In genomic region chr6:56324396-56324795, GRCh38 we compare ENCODE assay signal across 23 cellular contexts.
"Had no signal": no experiment of that assay in that cellular context is flagged by ENCODE, and none has a peak within 500 bp of the region (broad histone marks: within the 10 kb centered on the region; RNA-seq: fewer than 3 reads in every experiment).

No MANE protein-coding gene starts in this region.

- H3K27ac Mint-ChIP-seq: activated CD8-positive, alpha-beta T cell treated with anti-CD3 and anti-CD28 coated beads for 36 hours; activated naive CD8-positive, alpha-beta T cell; activated T-cell treated with anti-CD3 and anti-CD28 coated beads, Interleukin-2, amount 50 U/mL, for 72 hours had no signal

- ATAC-seq: activated CD8-positive, alpha-beta T cell treated with anti-CD3 and anti-CD28 coated beads for 36 hours had no signal

- H3K36me3 Mint-ChIP-seq: activated naive CD8-positive, alpha-beta T cell had no signal

- H3K4me3 Mint-ChIP-seq: activated CD8-positive, alpha-beta T cell treated with anti-CD3 and anti-CD28 coated beads for 36 hours; activated naive CD8-positive, alpha-beta T cell; activated T-cell treated with anti-CD3 and anti-CD28 coated beads, Interleukin-2, amount 50 U/mL, for 72 hours had no signal

- H3K9me3 Mint-ChIP-seq: activated T-cell treated with anti-CD3 and anti-CD28 coated beads, Interleukin-2, amount 50 U/mL, for 72 hours had no signal

- DNase-seq: activated CD4-positive, alpha-beta T cell treated with anti-CD3 and anti-CD28 coated beads, Interleukin-2, amount 50 U/mL, for 1 hour; activated CD4-positive, CD25-positive, alpha-beta regulatory T cell; activated CD8-positive, alpha-beta memory T cell treated with anti-CD3 and anti-CD28 coated beads, Interleukin-2, amount 50 U/mL, for 4 hours; activated CD8-positive, alpha-beta T cell treated with anti-CD3 and anti-CD28 coated beads for 36 hours; activated naive CD4-positive, alpha-beta T cell; activated T-cell treated with anti-CD3 and anti-CD28 coated beads, Interleukin-2, amount 50 U/mL, for 72 hours; adrenal gland; anterior cingulate cortex; cerebellar nuclear complex; KG1; NCI-H1105; NCI-H1436; NCI-H1694 treated with DMSO at 0.1 percent for 48 hours; NCI-H2029 treated with DMSO at 0.1 percent for 48 hours; NCI-H345; NCI-H510A treated with DMSO at 0.1 percent for 48 hours; NCI-H69; Peyer's patch; Right ventricle myocardium superior; SJCRH30; SK-N-SH; T-helper 1 cell had no signal
